In genomic region chr11:116333193-116333592, GRCh38 we compare ENCODE assay signal across 1 cellular context.
TF ChIP-seq lines count a peak whose summit lies in the region.

No MANE protein-coding gene starts in this region.

TF ChIP-seq in endothelial cell of umbilical vein, 7 proteins besides CTCF, POLR2A, EP300 and RAD21:
- TF ChIP-seq POLR2AphosphoS5 (IDR thresholded peaks at IDR 0.05; ENCODE audit: insufficient read depth, low read depth, low read length) (no peak), GATA2 (IDR thresholded peaks at IDR 0.05; ENCODE audit: insufficient read depth, insufficient read length, low read depth, low read length) (peak; percentile 7)
TF ChIP-seq in endothelial cell of umbilical vein: peak in this region for 1.
